ENCODE assay signal across 18 cellular contexts in the genomic region with DNA sequence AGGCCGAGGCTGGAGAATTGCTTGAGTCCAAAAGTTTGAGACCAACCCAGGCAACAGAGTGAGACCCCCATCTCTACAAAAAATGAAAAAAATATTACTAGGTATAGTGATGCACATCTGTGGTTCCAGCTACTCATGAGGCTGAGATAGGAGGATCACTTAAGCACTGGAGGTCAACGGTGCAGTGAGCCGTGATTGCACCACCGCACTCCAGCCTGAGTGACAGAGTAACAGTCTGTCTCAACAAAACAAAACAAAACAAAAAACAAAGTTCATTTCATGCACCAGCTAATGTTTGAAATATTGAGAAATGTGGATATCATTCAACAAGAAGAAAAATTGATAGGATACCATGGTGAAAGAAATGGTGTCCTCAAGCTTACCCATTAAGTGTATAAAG.
DNase-seq lines count a peak whose midpoint lies in the region; ATAC-seq and TF ChIP-seq lines count a peak whose summit lies in the region.
"Had no signal": no experiment of that assay in that cellular context is flagged by ENCODE, and none has a peak within 500 bp of the region (broad histone marks: within the 10 kb centered on the region; RNA-seq: fewer than 3 reads in every experiment).

No MANE protein-coding gene starts in this region.

- no peak for ATAC-seq in PC-3
- peak; percentile 58 to 86 (median 68) for ATAC-seq in right lobe of liver
- ATAC-seq in sciatic nerve = no peak
- ATAC-seq in naive thymus-derived CD4-positive, alpha-beta T cell = no peak
- no peak for ATAC-seq in left ventricle myocardium superior
- ATAC-seq: CD8-positive, alpha-beta T cell; GM23338; HCT116 had no signal

- peaks cover 0 to 14% (median 0%) of the 10 kb centered on the region in 7 donors for H3K4me1 Mint-ChIP-seq in naive thymus-derived CD4-positive, alpha-beta T cell
- H3K4me1 Mint-ChIP-seq: B cell, GM23338 had no signal

- H4K20me1 ChIP-seq in DOHH2 (ENCODE audit: control insufficient read depth, insufficient read depth, low read depth, low read length) (no peaks in the 10 kb centered on the region), PC-3 (ENCODE audit: low read length) (no peaks in the 10 kb centered on the region)
- H4K20me1 ChIP-seq: BLaER1 treated with 17β-estradiol and CSF1 and Interleukin-3, amounts not matched to agents 10 nM and 100 nM had no signal

- WGBS in right lobe of liver (ENCODE audit: insufficient coverage, low coverage, low lambda C conversion rate, missing lambda C conversion rate) = 49% methylated on average over 4 of the region's 4 CpGs
- 92% methylated on average over 4 of the region's 4 CpGs for WGBS in suprapubic skin

- TF ChIP-seq POLR2A in right lobe of liver (IDR thresholded peaks at IDR 0.05) (no peak), suprapubic skin (IDR thresholded peaks at IDR 0.05) (no peak)

- no peaks in the 10 kb centered on the region for H3K9me3 ChIP-seq in DOHH2 (ENCODE audit: control insufficient read depth, insufficient read depth, low read length)
- no peaks in the 10 kb centered on the region for H3K9me3 ChIP-seq in PC-3 (ENCODE audit: low read length)
- H3K9me3 ChIP-seq in right lobe of liver = no peaks in the 10 kb centered on the region
- no peaks in the 10 kb centered on the region for H3K9me3 ChIP-seq in suprapubic skin
- no peaks in the 10 kb centered on the region for H3K9me3 ChIP-seq in naive thymus-derived CD4-positive, alpha-beta T cell (ENCODE audit: control insufficient read depth in 2 of 3, low read length in 3 of 3)
- H3K9me3 ChIP-seq: BLaER1 treated with 17β-estradiol and CSF1 and Interleukin-3, amounts not matched to agents 10 nM and 100 nM had no signal

- DNase-seq in PC-3 = no peak
- DNase-seq in left kidney (ENCODE audit: low read depth, low spot score) = peak; percentile 29
- DNase-seq in right lobe of liver = peak; percentile 56 to 60 (median 58)
- DNase-seq in suprapubic skin (ENCODE audit: low spot score in 2 of 2) = no peak
- no peak for DNase-seq in sciatic nerve (ENCODE audit: low spot score)
- no peak for DNase-seq in naive thymus-derived CD4-positive, alpha-beta T cell
- DNase-seq in left ventricle myocardium superior = no peak
- DNase-seq: 8988T; CD8-positive, alpha-beta T cell; DMS 273 treated with DMSO at 0.1 percent for 48 hours; DMS53; DND-41 had no signal

- H3K27ac Mint-ChIP-seq in naive thymus-derived CD4-positive, alpha-beta T cell = no peak overlapping the region
- H3K27ac Mint-ChIP-seq: B cell; CD8-positive, alpha-beta T cell; GM23338 had no signal

- TF ChIP-seq CTCF in DOHH2 (IDR thresholded peaks at IDR 0.05; ENCODE audit: low read depth, low read length, poor library complexity, severe bottlenecking) = no peak
- TF ChIP-seq CTCF in PC-3 (conservative IDR thresholded peaks at IDR 0.05; ENCODE audit: low read depth, low read length) = no peak
- no peak for TF ChIP-seq CTCF in right lobe of liver (IDR thresholded peaks at IDR 0.05)
- no peak for TF ChIP-seq CTCF in suprapubic skin (IDR thresholded peaks at IDR 0.05)

- H3K9ac ChIP-seq in PC-3 (ENCODE audit: low read length) = no peak overlapping the region
- H3K9ac ChIP-seq: BLaER1 treated with 17β-estradiol and CSF1 and Interleukin-3, amounts not matched to agents 10 nM and 100 nM had no signal

- intact Hi-C loops in PC-3 (cut with micrococcal nuclease) (no loop called here), right lobe of liver (cut with DNase I) (no loop called here), sciatic nerve (cut with DNase I) (no loop called here), left ventricle myocardium superior (cut with micrococcal nuclease) (no loop called here)
- intact Hi-C loops in naive thymus-derived CD4-positive, alpha-beta T cell (cut with micrococcal nuclease) = no loop called here

- H3F3A ChIP-seq in DOHH2 (ENCODE audit: control insufficient read depth, insufficient read depth) (no peaks in the 10 kb centered on the region; the same call in 1 of the 2 replicates), PC-3 (ENCODE audit: low read length, unreplicated experiment) (no peaks in the 10 kb centered on the region)

- CTCF ChIA-PET in PC-3 (lab: Charles Lee) = no interaction called here
- CTCF ChIA-PET in naive thymus-derived CD4-positive, alpha-beta T cell (lab: Charles Lee) = no interaction called here

- H3K27me3 ChIP-seq in DOHH2 (ENCODE audit: control insufficient read depth, low read length) (no peaks in the 10 kb centered on the region), PC-3 (ENCODE audit: low read length) (no peaks in the 10 kb centered on the region), right lobe of liver (no peaks in the 10 kb centered on the region), suprapubic skin (no peaks in the 10 kb centered on the region)
- H3K27me3 ChIP-seq in naive thymus-derived CD4-positive, alpha-beta T cell (ENCODE audit: control insufficient read depth in 2 of 2, insufficient read depth in 2 of 2, low read length in 2 of 2) = no peaks in the 10 kb centered on the region
- H3K27me3 ChIP-seq: BLaER1 treated with 17β-estradiol and CSF1 and Interleukin-3, amounts not matched to agents 10 nM and 100 nM had no signal

- H3K36me3 ChIP-seq in DOHH2 (ENCODE audit: control insufficient read depth, low read length) (no peaks in the 10 kb centered on the region), PC-3 (ENCODE audit: low read depth, low read length) (no peaks in the 10 kb centered on the region), right lobe of liver (no peaks in the 10 kb centered on the region), suprapubic skin (no peaks in the 10 kb centered on the region)
- H3K36me3 ChIP-seq in naive thymus-derived CD4-positive, alpha-beta T cell (ENCODE audit: control insufficient read depth in 2 of 3, insufficient read depth in 3 of 3, low read length in 3 of 3) = no peaks in the 10 kb centered on the region

- H3K9me3 Mint-ChIP-seq in naive thymus-derived CD4-positive, alpha-beta T cell = peaks cover 0 to 2% (median 0%) of the 10 kb centered on the region in 11 donors
- H3K9me3 Mint-ChIP-seq: CD8-positive, alpha-beta T cell; GM23338; HFFc6 had no signal

- H3K79me2 ChIP-seq in DOHH2 (ENCODE audit: control insufficient read depth, low read length) (no peaks in the 10 kb centered on the region), PC-3 (ENCODE audit: low read length) (no peaks in the 10 kb centered on the region)

- H3K4me2 ChIP-seq in DOHH2 (ENCODE audit: low read length) (peak overlapping the region; percentile 2; the same call in 1 of the 2 replicates), PC-3 (ENCODE audit: low read length) (no peak overlapping the region)
- H3K4me2 ChIP-seq: GM23338 had no signal

- no peak overlapping the region for H3K4me3 Mint-ChIP-seq in naive thymus-derived CD4-positive, alpha-beta T cell
- H3K4me3 Mint-ChIP-seq: B cell; CD8-positive, alpha-beta T cell; GM23338 had no signal

- no peaks in the 10 kb centered on the region for H3K9me2 ChIP-seq in DOHH2 (replicated peaks; ENCODE audit: control insufficient read depth, low read length)
- H3K9me2 ChIP-seq in PC-3 (replicated peaks; ENCODE audit: low read length) = no peaks in the 10 kb centered on the region

- no peak overlapping the region for H2AFZ ChIP-seq in PC-3 (ENCODE audit: low read length)
- H2AFZ ChIP-seq: GM23338 had no signal

- peaks cover 0 to 8% (median 0%) of the 10 kb centered on the region in 5 donors for H3K36me3 Mint-ChIP-seq in naive thymus-derived CD4-positive, alpha-beta T cell
- H3K36me3 Mint-ChIP-seq: CD8-positive, alpha-beta T cell had no signal

- H3K4me1 ChIP-seq in DOHH2 (ENCODE audit: control insufficient read depth, low read length) (peaks cover 43% of the 10 kb centered on the region), PC-3 (ENCODE audit: insufficient read depth, low read length) (peaks cover 25% of the 10 kb centered on the region), right lobe of liver (peaks cover 0 to 46% (median 7%) of the 10 kb centered on the region in 4 donors), suprapubic skin (no peaks in the 10 kb centered on the region)
- H3K4me1 ChIP-seq in naive thymus-derived CD4-positive, alpha-beta T cell (ENCODE audit: control insufficient read depth in 2 of 2, insufficient read depth in 2 of 2, low read length in 2 of 2) = no peaks in the 10 kb centered on the region

- no TSS peak for BruUV-seq in PC-3 (replicated peaks; lab: Mats Ljungman, UMichigan)

- H3K27ac ChIP-seq in DOHH2 (ENCODE audit: low read depth, low read length) (no peak overlapping the region), PC-3 (ENCODE audit: low read length) (peak overlapping the region; percentile 36), right lobe of liver (peak overlapping the region in 2 of 3 donors; percentile 6 to 57), suprapubic skin (no peak overlapping the region)
- no peak overlapping the region for H3K27ac ChIP-seq in naive thymus-derived CD4-positive, alpha-beta T cell (ENCODE audit: low read depth, low read length)
- H3K27ac ChIP-seq: BLaER1 treated with 17β-estradiol and CSF1 and Interleukin-3, amounts not matched to agents 10 nM and 100 nM had no signal

- no peak for TF ChIP-seq EP300 in suprapubic skin (IDR thresholded peaks at IDR 0.05)

- POLR2A ChIA-PET in PC-3 (lab: Charles Lee; ENCODE audit: unreplicated experiment) = no interaction called here
- POLR2A ChIA-PET in naive thymus-derived CD4-positive, alpha-beta T cell (lab: Charles Lee) = no interaction called here

- H3K27me3 Mint-ChIP-seq in naive thymus-derived CD4-positive, alpha-beta T cell = peaks cover 0 to 3% (median 0%) of the 10 kb centered on the region in 5 donors
- H3K27me3 Mint-ChIP-seq: B cell had no signal

- H3K4me3 ChIP-seq in DOHH2 (ENCODE audit: low read length) (no peak overlapping the region), PC-3 (ENCODE audit: low read length) (no peak overlapping the region), right lobe of liver (no peak overlapping the region), suprapubic skin (no peak overlapping the region)
- H3K4me3 ChIP-seq in naive thymus-derived CD4-positive, alpha-beta T cell (ENCODE audit: low read length) = no peak overlapping the region
- H3K4me3 ChIP-seq: BLaER1 treated with 17β-estradiol and CSF1 and Interleukin-3, amounts not matched to agents 10 nM and 100 nM; GM23338 had no signal

Comparison
In these comparisons a context has a peak if more than half of its experiments do, and no peak if none do; other contexts are left out.
1. H3K27ac ChIP-seq: peak in PC-3 (single experiment) and right lobe of liver (2 of 3); none in DOHH2 (single experiment), suprapubic skin (single experiment) and naive thymus-derived CD4-positive, alpha-beta T cell (single experiment).
2. ATAC-seq: peak in right lobe of liver (4 of 4); none in PC-3 (single experiment), sciatic nerve (single experiment), naive thymus-derived CD4-positive, alpha-beta T cell (single experiment) and left ventricle myocardium superior (single experiment).
3. DNase-seq: peak in left kidney (single experiment) and right lobe of liver (3 of 3); none in PC-3 (single experiment), suprapubic skin (0 of 2), sciatic nerve (single experiment), naive thymus-derived CD4-positive, alpha-beta T cell (0 of 9) and left ventricle myocardium superior (single experiment).